1 cellular context compared by ENCODE assay signal in the genomic region with DNA sequence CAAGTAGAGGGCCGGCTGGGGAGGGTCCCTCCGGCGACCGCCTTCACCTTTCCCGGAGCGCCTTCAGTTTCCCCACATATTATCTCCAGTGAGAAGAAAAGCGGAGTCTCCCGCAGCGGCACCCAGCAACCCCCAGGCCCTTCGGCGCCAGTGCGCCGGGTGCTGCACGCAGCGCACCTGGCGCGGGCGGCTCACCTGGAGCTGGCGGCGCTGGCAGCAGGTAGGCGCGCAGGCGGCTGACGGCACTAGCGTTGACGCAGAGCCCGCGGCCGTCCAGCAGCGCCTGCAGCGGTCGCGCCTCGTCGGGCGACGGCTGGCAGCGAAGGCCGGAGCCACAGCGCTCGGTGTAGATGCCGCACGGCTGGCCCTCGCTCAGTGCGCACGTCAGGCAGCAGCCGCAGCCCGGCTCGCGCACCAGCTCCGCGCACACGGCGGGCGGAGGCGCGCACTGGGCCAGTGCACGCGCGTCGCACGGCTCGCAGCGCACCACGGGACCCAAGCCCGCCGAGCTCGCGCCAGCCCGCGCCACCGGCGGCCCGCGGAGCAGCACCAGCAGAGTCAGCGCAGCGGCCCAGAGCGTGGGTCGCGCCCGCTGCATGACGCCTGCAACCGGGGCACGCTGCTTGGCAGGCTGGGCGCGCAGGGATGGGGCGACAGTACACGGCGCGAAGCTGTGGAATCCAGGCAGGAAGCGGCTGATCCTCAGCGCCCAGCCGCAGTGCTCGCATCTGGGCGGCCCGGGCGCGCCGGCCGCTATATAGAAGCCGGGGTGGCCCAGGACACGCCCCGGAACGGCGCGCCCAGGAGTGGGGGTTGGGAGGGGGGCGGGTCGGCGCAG.
TF ChIP-seq lines count a peak whose summit lies in the region.

A gene with protein sequence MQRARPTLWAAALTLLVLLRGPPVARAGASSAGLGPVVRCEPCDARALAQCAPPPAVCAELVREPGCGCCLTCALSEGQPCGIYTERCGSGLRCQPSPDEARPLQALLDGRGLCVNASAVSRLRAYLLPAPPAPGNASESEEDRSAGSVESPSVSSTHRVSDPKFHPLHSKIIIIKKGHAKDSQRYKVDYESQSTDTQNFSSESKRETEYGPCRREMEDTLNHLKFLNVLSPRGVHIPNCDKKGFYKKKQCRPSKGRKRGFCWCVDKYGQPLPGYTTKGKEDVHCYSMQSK (minus strand): TSS at position 730 of the 838 bp plus-strand sequence. CDS start 132 bp downstream, at position 598.

TF ChIP-seq in HepG2, 621 proteins besides CTCF, POLR2A, EP300 and RAD21 (continued from another document):
- TF ChIP-seq, protein P1, sequence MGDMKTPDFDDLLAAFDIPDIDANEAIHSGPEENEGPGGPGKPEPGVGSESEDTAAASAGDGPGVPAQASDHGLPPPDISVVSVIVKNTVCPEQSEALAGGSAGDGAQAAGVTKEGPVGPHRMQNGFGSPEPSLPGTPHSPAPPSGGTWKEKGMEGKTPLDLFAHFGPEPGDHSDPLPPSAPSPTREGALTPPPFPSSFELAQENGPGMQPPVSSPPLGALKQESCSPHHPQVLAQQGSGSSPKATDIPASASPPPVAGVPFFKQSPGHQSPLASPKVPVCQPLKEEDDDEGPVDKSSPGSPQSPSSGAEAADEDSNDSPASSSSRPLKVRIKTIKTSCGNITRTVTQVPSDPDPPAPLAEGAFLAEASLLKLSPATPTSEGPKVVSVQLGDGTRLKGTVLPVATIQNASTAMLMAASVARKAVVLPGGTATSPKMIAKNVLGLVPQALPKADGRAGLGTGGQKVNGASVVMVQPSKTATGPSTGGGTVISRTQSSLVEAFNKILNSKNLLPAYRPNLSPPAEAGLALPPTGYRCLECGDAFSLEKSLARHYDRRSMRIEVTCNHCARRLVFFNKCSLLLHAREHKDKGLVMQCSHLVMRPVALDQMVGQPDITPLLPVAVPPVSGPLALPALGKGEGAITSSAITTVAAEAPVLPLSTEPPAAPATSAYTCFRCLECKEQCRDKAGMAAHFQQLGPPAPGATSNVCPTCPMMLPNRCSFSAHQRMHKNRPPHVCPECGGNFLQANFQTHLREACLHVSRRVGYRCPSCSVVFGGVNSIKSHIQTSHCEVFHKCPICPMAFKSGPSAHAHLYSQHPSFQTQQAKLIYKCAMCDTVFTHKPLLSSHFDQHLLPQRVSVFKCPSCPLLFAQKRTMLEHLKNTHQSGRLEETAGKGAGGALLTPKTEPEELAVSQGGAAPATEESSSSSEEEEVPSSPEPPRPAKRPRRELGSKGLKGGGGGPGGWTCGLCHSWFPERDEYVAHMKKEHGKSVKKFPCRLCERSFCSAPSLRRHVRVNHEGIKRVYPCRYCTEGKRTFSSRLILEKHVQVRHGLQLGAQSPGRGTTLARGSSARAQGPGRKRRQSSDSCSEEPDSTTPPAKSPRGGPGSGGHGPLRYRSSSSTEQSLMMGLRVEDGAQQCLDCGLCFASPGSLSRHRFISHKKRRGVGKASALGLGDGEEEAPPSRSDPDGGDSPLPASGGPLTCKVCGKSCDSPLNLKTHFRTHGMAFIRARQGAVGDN (CRISPR knock-in tag; IDR thresholded peaks at IDR 0.05) = peak; percentile 56
- TF ChIP-seq, protein P2, sequence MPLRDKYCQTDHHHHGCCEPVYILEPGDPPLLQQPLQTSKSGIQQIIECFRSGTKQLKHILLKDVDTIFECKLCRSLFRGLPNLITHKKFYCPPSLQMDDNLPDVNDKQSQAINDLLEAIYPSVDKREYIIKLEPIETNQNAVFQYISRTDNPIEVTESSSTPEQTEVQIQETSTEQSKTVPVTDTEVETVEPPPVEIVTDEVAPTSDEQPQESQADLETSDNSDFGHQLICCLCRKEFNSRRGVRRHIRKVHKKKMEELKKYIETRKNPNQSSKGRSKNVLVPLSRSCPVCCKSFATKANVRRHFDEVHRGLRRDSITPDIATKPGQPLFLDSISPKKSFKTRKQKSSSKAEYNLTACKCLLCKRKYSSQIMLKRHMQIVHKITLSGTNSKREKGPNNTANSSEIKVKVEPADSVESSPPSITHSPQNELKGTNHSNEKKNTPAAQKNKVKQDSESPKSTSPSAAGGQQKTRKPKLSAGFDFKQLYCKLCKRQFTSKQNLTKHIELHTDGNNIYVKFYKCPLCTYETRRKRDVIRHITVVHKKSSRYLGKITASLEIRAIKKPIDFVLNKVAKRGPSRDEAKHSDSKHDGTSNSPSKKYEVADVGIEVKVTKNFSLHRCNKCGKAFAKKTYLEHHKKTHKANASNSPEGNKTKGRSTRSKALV (CRISPR knock-in tag; IDR thresholded peaks at IDR 0.05) = peak; percentile 38; the same call in 1 of the 2 replicates
- no peak for TF ChIP-seq BCL6 (CRISPR knock-in tag; IDR thresholded peaks at IDR 0.05)
- TF ChIP-seq, protein P3, sequence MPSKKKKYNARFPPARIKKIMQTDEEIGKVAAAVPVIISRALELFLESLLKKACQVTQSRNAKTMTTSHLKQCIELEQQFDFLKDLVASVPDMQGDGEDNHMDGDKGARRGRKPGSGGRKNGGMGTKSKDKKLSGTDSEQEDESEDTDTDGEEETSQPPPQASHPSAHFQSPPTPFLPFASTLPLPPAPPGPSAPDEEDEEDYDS (CRISPR knock-in tag; IDR thresholded peaks at IDR 0.05) = peak; percentile 52; the same call in 1 of the 2 replicates
- TF ChIP-seq ZNF431 (CRISPR knock-in tag; IDR thresholded peaks at IDR 0.05; ENCODE audit: borderline replicate concordance, low read depth) = 0 out of 2 replicates have a peak, but pooled peaks have one; percentile 30
- no peak for TF ChIP-seq NR2F6 (IDR thresholded peaks at IDR 0.05)
- no peak for TF ChIP-seq NR2F6 (CRISPR knock-in tag; IDR thresholded peaks at IDR 0.05)
- no peak for TF ChIP-seq GFI1 (CRISPR knock-in tag; IDR thresholded peaks at IDR 0.05; ENCODE audit: borderline replicate concordance)
- TF ChIP-seq HCFC1 (IDR thresholded peaks at IDR 0.05; ENCODE audit: low read depth, low read length) = no peak
- TF ChIP-seq ZNF138 (CRISPR knock-in tag; IDR thresholded peaks at IDR 0.05; ENCODE audit: low read depth) = no peak
- TF ChIP-seq, protein P4, sequence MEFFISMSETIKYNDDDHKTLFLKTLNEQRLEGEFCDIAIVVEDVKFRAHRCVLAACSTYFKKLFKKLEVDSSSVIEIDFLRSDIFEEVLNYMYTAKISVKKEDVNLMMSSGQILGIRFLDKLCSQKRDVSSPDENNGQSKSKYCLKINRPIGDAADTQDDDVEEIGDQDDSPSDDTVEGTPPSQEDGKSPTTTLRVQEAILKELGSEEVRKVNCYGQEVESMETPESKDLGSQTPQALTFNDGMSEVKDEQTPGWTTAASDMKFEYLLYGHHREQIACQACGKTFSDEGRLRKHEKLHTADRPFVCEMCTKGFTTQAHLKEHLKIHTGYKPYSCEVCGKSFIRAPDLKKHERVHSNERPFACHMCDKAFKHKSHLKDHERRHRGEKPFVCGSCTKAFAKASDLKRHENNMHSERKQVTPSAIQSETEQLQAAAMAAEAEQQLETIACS (CRISPR knock-in tag; IDR thresholded peaks at IDR 0.05) = peak; percentile 64
- TF ChIP-seq DNMT1 (CRISPR knock-in tag; IDR thresholded peaks at IDR 0.05) = peak; percentile 44; the same call in 1 of the 2 replicates
- no peak for TF ChIP-seq SOX13 (IDR thresholded peaks at IDR 0.05)
- no peak for TF ChIP-seq SOX13 (CRISPR knock-in tag; conservative IDR thresholded peaks at IDR 0.05 in 1 of 2, IDR thresholded peaks at IDR 0.05 in 1 of 2)
- TF ChIP-seq, protein P5, sequence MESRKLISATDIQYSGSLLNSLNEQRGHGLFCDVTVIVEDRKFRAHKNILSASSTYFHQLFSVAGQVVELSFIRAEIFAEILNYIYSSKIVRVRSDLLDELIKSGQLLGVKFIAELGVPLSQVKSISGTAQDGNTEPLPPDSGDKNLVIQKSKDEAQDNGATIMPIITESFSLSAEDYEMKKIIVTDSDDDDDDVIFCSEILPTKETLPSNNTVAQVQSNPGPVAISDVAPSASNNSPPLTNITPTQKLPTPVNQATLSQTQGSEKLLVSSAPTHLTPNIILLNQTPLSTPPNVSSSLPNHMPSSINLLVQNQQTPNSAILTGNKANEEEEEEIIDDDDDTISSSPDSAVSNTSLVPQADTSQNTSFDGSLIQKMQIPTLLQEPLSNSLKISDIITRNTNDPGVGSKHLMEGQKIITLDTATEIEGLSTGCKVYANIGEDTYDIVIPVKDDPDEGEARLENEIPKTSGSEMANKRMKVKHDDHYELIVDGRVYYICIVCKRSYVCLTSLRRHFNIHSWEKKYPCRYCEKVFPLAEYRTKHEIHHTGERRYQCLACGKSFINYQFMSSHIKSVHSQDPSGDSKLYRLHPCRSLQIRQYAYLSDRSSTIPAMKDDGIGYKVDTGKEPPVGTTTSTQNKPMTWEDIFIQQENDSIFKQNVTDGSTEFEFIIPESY (CRISPR knock-in tag; IDR thresholded peaks at IDR 0.05) = 0 out of 2 replicates have a peak, but pooled peaks have one; percentile 37
- TF ChIP-seq, protein P6, sequence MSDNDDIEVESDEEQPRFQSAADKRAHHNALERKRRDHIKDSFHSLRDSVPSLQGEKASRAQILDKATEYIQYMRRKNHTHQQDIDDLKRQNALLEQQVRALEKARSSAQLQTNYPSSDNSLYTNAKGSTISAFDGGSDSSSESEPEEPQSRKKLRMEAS (IDR thresholded peaks at IDR 0.05) = 0 out of 2 replicates have a peak, but pooled peaks have one; percentile 13
- TF ChIP-seq, protein P7, sequence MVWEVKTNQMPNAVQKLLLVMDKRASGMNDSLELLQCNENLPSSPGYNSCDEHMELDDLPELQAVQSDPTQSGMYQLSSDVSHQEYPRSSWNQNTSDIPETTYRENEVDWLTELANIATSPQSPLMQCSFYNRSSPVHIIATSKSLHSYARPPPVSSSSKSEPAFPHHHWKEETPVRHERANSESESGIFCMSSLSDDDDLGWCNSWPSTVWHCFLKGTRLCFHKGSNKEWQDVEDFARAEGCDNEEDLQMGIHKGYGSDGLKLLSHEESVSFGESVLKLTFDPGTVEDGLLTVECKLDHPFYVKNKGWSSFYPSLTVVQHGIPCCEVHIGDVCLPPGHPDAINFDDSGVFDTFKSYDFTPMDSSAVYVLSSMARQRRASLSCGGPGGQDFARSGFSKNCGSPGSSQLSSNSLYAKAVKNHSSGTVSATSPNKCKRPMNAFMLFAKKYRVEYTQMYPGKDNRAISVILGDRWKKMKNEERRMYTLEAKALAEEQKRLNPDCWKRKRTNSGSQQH (CRISPR knock-in tag; IDR thresholded peaks at IDR 0.05; ENCODE audit: low read depth) = 0 out of 2 replicates have a peak, but pooled peaks have one; percentile 28
- 0 out of 2 replicates have a peak, but pooled peaks have one; percentile 26 for TF ChIP-seq HDAC1 (CRISPR knock-in tag; IDR thresholded peaks at IDR 0.05)
- peak; percentile 47; the same call in 1 of the 2 replicates for TF ChIP-seq RBFOX2 (IDR thresholded peaks at IDR 0.05; ENCODE audit: low read depth, low read length)
